1 cellular context compared by ENCODE assay signal in the genomic region with DNA sequence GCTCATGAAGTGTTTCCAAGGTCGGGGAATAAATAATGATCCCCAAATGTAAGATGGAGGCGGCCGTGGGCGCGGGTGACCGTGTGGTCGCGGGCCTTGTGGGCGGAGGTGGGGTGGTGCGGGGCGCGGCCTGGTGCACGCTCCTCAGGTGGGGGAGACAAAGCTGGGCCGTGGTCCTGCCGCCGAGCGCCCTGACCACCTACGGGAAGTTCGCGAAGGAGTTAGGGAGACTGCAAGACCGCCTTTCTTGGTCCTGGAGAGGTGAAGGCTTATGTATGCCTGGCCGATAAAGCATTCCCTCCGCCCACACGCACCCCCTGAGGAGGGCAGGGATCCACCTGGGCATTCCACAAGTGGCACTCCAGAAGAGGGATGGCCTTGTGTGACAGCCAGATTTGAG.
TF ChIP-seq lines count a peak whose summit lies in the region.

No MANE protein-coding gene starts in this region.

TF ChIP-seq in HCT116, 20 proteins besides CTCF, POLR2A, EP300 and RAD21 (continued from another document):
- TF ChIP-seq, protein P1, sequence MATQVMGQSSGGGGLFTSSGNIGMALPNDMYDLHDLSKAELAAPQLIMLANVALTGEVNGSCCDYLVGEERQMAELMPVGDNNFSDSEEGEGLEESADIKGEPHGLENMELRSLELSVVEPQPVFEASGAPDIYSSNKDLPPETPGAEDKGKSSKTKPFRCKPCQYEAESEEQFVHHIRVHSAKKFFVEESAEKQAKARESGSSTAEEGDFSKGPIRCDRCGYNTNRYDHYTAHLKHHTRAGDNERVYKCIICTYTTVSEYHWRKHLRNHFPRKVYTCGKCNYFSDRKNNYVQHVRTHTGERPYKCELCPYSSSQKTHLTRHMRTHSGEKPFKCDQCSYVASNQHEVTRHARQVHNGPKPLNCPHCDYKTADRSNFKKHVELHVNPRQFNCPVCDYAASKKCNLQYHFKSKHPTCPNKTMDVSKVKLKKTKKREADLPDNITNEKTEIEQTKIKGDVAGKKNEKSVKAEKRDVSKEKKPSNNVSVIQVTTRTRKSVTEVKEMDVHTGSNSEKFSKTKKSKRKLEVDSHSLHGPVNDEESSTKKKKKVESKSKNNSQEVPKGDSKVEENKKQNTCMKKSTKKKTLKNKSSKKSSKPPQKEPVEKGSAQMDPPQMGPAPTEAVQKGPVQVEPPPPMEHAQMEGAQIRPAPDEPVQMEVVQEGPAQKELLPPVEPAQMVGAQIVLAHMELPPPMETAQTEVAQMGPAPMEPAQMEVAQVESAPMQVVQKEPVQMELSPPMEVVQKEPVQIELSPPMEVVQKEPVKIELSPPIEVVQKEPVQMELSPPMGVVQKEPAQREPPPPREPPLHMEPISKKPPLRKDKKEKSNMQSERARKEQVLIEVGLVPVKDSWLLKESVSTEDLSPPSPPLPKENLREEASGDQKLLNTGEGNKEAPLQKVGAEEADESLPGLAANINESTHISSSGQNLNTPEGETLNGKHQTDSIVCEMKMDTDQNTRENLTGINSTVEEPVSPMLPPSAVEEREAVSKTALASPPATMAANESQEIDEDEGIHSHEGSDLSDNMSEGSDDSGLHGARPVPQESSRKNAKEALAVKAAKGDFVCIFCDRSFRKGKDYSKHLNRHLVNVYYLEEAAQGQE (IDR thresholded peaks at IDR 0.05; ENCODE audit: low read depth), result no peak
- no peak for TF ChIP-seq TCF7L2 (IDR thresholded peaks at IDR 0.05; ENCODE audit: borderline replicate concordance, extremely low read depth, insufficient read depth, insufficient read length)
- TF ChIP-seq YY1 (IDR thresholded peaks at IDR 0.05; ENCODE audit: extremely low read depth, insufficient replicate concordance, low read depth, low read length), result no peak
TF ChIP-seq in HCT116: peak in this region for 0.
